ENCODE assay signal across 27 cellular contexts in the genomic region with DNA sequence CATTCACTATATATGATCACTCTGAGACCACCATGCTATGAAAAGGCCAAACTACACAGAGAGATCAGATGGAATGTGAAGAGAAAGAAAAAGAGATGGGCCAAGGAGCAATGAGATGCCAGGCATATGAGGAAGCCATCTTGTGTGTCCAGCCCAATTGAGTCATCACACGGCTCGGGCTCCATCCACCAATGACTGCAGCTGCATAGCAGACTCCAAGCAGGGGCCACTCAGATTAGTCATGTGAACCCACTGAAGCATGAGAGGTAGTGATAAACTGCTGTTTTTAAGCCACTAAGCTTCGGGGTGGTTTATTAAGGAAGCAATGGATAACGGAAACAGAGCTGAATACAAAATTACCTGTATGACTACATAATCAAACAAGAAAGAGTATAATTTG.
A peak's percentile ranks its signal among the peaks of the same experiment; 100 is the strongest.
DNase-seq lines count a peak whose midpoint lies in the region; ATAC-seq and TF ChIP-seq lines count a peak whose summit lies in the region.
"Had no signal": no experiment of that assay in that cellular context is flagged by ENCODE, and none has a peak within 500 bp of the region (broad histone marks: within the 10 kb centered on the region; RNA-seq: fewer than 3 reads in every experiment).

No MANE protein-coding gene starts in this region.

- no peak overlapping the region for H3K27ac ChIP-seq in brain microvascular endothelial cell
- H3K27ac ChIP-seq: dorsolateral prefrontal cortex, psoas muscle, RWPE1, SK-N-MC, skin epidermis, upper lobe of right lung had no signal

- DNase-seq in H4 (ENCODE audit: low spot score) (peak; percentile 23), RKO (ENCODE audit: low spot score) (peak; percentile 43), brain microvascular endothelial cell (peak; percentile 88), renal cortical epithelial cell (ENCODE audit: low read depth) (peak; percentile 78), NCI-H510A treated with DMSO at 0.1 percent for 48 hours (lab: John Stamatoyannopoulos, UW) (no peak)
- no peak for DNase-seq in activated T-cell treated with anti-CD3 and anti-CD28 coated beads, Interleukin-2, amount 50 U/mL, for 1 hour
- DNase-seq: activated CD4-positive, alpha-beta T cell treated with anti-CD3 and anti-CD28 coated beads, Interleukin-2, amount 10 ng/mL, durations not matched to agents 7 days and 5 days; AML-193; aorta; CD8-positive, alpha-beta T cell; dorsolateral prefrontal cortex; head of caudate nucleus; KBM-7; left cardiac atrium; mammary epithelial cell; NCI-H187 treated with DMSO at 0.1 percent for 48 hours; NCI-H2227 treated with DMSO at 0.1 percent for 48 hours; psoas muscle; T-helper 17 cell; upper lobe of right lung had no signal

- no peak for TF ChIP-seq CTCF in brain microvascular endothelial cell (IDR thresholded peaks at IDR 0.05; ENCODE audit: low read depth, low read length, missing control alignments)

- no peaks in the 10 kb centered on the region for H3K36me3 ChIP-seq in brain microvascular endothelial cell (replicated peaks)
- H3K36me3 ChIP-seq: upper lobe of right lung had no signal

- no peak overlapping the region for H3K4me3 ChIP-seq in brain microvascular endothelial cell (ENCODE audit: low read depth, low read length)
- H3K4me3 ChIP-seq: dorsolateral prefrontal cortex, GM12878, psoas muscle, SK-N-MC, skin epidermis, upper lobe of right lung had no signal

- no peak for ATAC-seq in GM21529 (IDR thresholded peaks at IDR 0.05; ENCODE audit: unreplicated experiment)
- no peak for ATAC-seq in HG03521 (IDR thresholded peaks at IDR 0.05; ENCODE audit: unreplicated experiment)
- ATAC-seq: activated naive CD4-positive, alpha-beta T cell treated with anti-CD3 and anti-CD28 coated beads, Interleukin-2, amount 50 U/mL, for 72 hours; CD8-positive, alpha-beta T cell; GM12878; left cardiac atrium; psoas muscle; T-helper 17 cell; upper lobe of right lung had no signal

- in situ Hi-C loops in brain microvascular endothelial cell (cut with HindIII; ENCODE audit: low pct_ligation_motif_present, low sequenced_read_pairs) = no loop called here

- no peaks in the 10 kb centered on the region for H3K27me3 ChIP-seq in brain microvascular endothelial cell (replicated peaks)
- H3K27me3 ChIP-seq: dorsolateral prefrontal cortex, upper lobe of right lung had no signal

Comparison
In these comparisons a context has a peak if more than half of its experiments do, and no peak if none do; other contexts are left out.
1. DNase-seq: peak in H4 (single experiment), RKO (single experiment), brain microvascular endothelial cell (single experiment) and renal cortical epithelial cell (single experiment); none in activated T-cell treated with anti-CD3 and anti-CD28 coated beads, Interleukin-2, amount 50 U/mL, for 1 hour (single experiment) and NCI-H510A treated with DMSO at 0.1 percent for 48 hours (single experiment).